Comparison of ENCODE assay signal across 17 cellular contexts in the genomic region with DNA sequence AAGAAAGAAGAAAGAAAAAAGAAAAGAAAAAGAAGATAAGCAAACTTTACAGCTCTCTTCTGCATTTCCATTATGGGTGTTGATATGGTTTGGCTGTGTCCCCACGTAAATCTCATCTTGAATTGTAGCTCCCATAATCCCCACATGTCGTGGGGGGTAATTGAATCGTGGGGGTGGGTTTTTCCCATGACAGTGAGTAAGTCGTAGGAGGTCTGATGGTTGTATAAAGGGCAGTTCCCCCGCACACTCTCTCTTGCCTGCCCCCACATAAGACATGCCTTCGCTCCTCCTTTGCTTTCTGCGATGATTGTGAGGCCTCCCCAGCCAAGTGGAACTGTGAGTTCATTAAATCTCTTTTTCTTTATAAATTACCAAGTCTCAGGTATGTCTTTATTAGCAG.
"Had no signal": no experiment of that assay in that cellular context is flagged by ENCODE, and none has a peak within 500 bp of the region (broad histone marks: within the 10 kb centered on the region; RNA-seq: fewer than 3 reads in every experiment).

No MANE protein-coding gene starts in this region.

- H3K36me3 ChIP-seq: stomach, suprapubic skin, thoracic aorta, thyroid gland, tibial artery, tibial nerve, transverse colon, upper lobe of left lung, upper lobe of right lung, uterus, vagina had no signal

- H3K9me3 ChIP-seq: stomach, suprapubic skin, testis, thoracic aorta, thyroid gland, tibial artery, tibial nerve, transverse colon, upper lobe of left lung, upper lobe of right lung, uterus, vagina had no signal

- H3K27me3 ChIP-seq: stomach, suprapubic skin, testis, thyroid gland, tibial artery, tibial nerve, transverse colon, upper lobe of left lung, upper lobe of right lung, uterus, vagina had no signal

- ATAC-seq: stimulated activated effector memory CD8-positive, alpha-beta T cell treated with anti-CD3 and anti-CD28 coated beads, Interleukin-12 subunit alpha, Interleukin-12 subunit beta, amount 100 ng/mL, for 72 hours; stimulated activated memory B cell treated with anti-CD40 and anti-IgM and Interleukin-4, amounts not matched to agents 10 μg/mL and 1 μg/mL and 100 μg/mL, for 72 hours; stimulated activated naive B cell treated with anti-CD40 and anti-IgM and Interleukin-4, amounts not matched to agents 10 μg/mL and 1 μg/mL and 100 μg/mL, for 72 hours; stimulated activated naive CD8-positive, alpha-beta T cell treated with anti-CD3 and anti-CD28 coated beads, Interleukin-15, amount 100 ng/mL, for 72 hours; stimulated activated naive CD8-positive, alpha-beta T cell treated with anti-CD3 and anti-CD28 coated beads, Interleukin-15, Interleukin-2, amounts not matched to agents 100 U/mL and 50 U/mL, for 24 hours; upper lobe of right lung had no signal

- H3K27ac ChIP-seq: stomach, suprapubic skin, testis, thoracic aorta, thyroid gland, tibial artery, tibial nerve, transverse colon, upper lobe of left lung, upper lobe of right lung, uterus, vagina had no signal

- H3K4me1 ChIP-seq: stomach, suprapubic skin, testis, thyroid gland, tibial artery, tibial nerve, transverse colon, upper lobe of left lung, upper lobe of right lung, uterus, vagina had no signal

- H3K4me3 ChIP-seq: stomach, suprapubic skin, testis, thoracic aorta, thyroid gland, tibial artery, tibial nerve, transverse colon, upper lobe of left lung, upper lobe of right lung, uterus, vagina had no signal
